In the genomic region with DNA sequence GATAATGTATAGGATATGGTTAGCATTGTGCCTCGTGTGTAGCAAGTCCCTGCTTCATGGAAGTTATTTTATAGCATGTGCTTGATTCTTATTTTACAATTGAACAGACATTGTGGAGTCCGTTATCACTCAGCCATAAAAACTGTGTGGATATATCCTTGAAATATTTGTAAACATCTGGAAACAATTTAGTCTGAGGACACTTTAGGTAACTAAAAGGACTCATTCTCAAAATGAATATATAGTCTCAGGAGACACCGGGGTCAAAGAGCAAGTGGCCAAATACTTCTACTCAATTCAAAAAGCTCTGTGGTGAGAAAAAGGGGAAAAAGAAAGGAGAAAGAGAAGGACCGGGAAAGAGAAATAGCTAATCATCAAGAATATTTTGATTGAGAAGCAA, we compare ENCODE assay signal across 16 cellular contexts. TPM values are rescaled to one million over a fixed set of nuclear protein-coding genes. Genes with fewer than 3 reads are reported as not detected.
DNase-seq lines count a peak whose midpoint lies in the region; ATAC-seq, FAIRE-seq and TF ChIP-seq lines count a peak whose summit lies in the region.
"Had no signal": no experiment of that assay in that cellular context is flagged by ENCODE, and none has a peak within 500 bp of the region (broad histone marks: within the 10 kb centered on the region; RNA-seq: fewer than 3 reads in every experiment).

No MANE protein-coding gene starts in this region.

- H3K27ac Mint-ChIP-seq in HFFc6 = peak overlapping the region; percentile 73
- peak overlapping the region; percentile 38 to 77 (median 72) for H3K27ac Mint-ChIP-seq in nephron
- H3K27ac Mint-ChIP-seq in type B pancreatic cell = no peak overlapping the region
- H3K27ac Mint-ChIP-seq: B cell; CD4-positive, CD25-positive, alpha-beta regulatory T cell; H9 had no signal

- peak overlapping the region; percentile 59 for H3K4me3 Mint-ChIP-seq in HFFc6
- peak overlapping the region in 2 of 3 experiments; percentile 13 to 19 for H3K4me3 Mint-ChIP-seq in nephron
- H3K4me3 Mint-ChIP-seq in type B pancreatic cell = peak overlapping the region; percentile 32
- H3K4me3 Mint-ChIP-seq: B cell; CD4-positive, CD25-positive, alpha-beta regulatory T cell; H9 had no signal

- H3K9me3 Mint-ChIP-seq in HFFc6 (no peaks in the 10 kb centered on the region), nephron (no peaks in the 10 kb centered on the region), type B pancreatic cell (no peaks in the 10 kb centered on the region)
- H3K9me3 Mint-ChIP-seq: CD4-positive, CD25-positive, alpha-beta regulatory T cell; H9 had no signal

- H3K4me1 ChIP-seq in lower lobe of right lung = no peaks in the 10 kb centered on the region
- H3K4me1 ChIP-seq: SJSA1 had no signal

- H3K27me3 ChIP-seq in lower lobe of right lung (ENCODE audit: low read depth) = no peaks in the 10 kb centered on the region
- H3K27me3 ChIP-seq: SJSA1 had no signal

- no peak overlapping the region for H3K27ac ChIP-seq in lower lobe of right lung
- H3K27ac ChIP-seq: SJSA1 had no signal

- DNase-seq in HFFc6 (no peak), type B pancreatic cell (ENCODE audit: extremely low spot score, unreplicated experiment) (no peak), lower lobe of right lung (no peak), NCI-H2107 (lab: John Stamatoyannopoulos, UW) (no peak), Right ventricle myocardium superior (no peak)
- DNase-seq: Caco-2; CD4-positive, CD25-positive, alpha-beta regulatory T cell; H9; NCI-H187 treated with DMSO at 0.1 percent for 48 hours; NCI-H446; OCI-M1; RPMI8226 had no signal

- intact Hi-C loops in lower lobe of right lung (cut with DNase I) (no loop called here), Right ventricle myocardium superior (cut with DNase I) (no loop called here)

- no peak for TF ChIP-seq CTCF in HFFc6 (IDR thresholded peaks at IDR 0.05)
- no peak for TF ChIP-seq CTCF in nephron (IDR thresholded peaks at IDR 0.05; ENCODE audit: unreplicated experiment in 3 of 3)
- no peak for TF ChIP-seq CTCF in type B pancreatic cell (conservative IDR thresholded peaks at IDR 0.05)
- no peak for TF ChIP-seq CTCF in lower lobe of right lung (IDR thresholded peaks at IDR 0.05)

- H3K4me1 Mint-ChIP-seq in HFFc6 (ENCODE audit: low read depth) (peaks cover 94% of the 10 kb centered on the region), nephron (peaks cover 72% of the 10 kb centered on the region), type B pancreatic cell (ENCODE audit: unreplicated experiment) (peaks cover 66% of the 10 kb centered on the region)
- H3K4me1 Mint-ChIP-seq: B cell; CD4-positive, CD25-positive, alpha-beta regulatory T cell had no signal

- peaks cover 59% of the 10 kb centered on the region for H3K36me3 Mint-ChIP-seq in HFFc6 (ENCODE audit: low read depth)
- H3K36me3 Mint-ChIP-seq in nephron (ENCODE audit: low read depth) = no peaks in the 10 kb centered on the region
- H3K36me3 Mint-ChIP-seq in type B pancreatic cell = peaks cover 12% of the 10 kb centered on the region
- H3K36me3 Mint-ChIP-seq: CD4-positive, CD25-positive, alpha-beta regulatory T cell had no signal

- 0 out of 2 replicates have a peak, but pooled peaks cover 2% of the 10 kb centered on the region for H3K27me3 Mint-ChIP-seq in HFFc6 (ENCODE audit: insufficient read depth)
- no peaks in the 10 kb centered on the region for H3K27me3 Mint-ChIP-seq in nephron (ENCODE audit: low read depth)
- peaks cover 32% of the 10 kb centered on the region for H3K27me3 Mint-ChIP-seq in type B pancreatic cell

- peak; percentile 71 for FAIRE-seq in endometrium (lab: Jason Lieb, UNC)

- H3K36me3 ChIP-seq in lower lobe of right lung = no peaks in the 10 kb centered on the region
- H3K36me3 ChIP-seq: SJSA1 had no signal

- no peaks in the 10 kb centered on the region for H3K9me3 ChIP-seq in lower lobe of right lung
- H3K9me3 ChIP-seq: Caco-2, SJSA1 had no signal

- H3K4me3 ChIP-seq in lower lobe of right lung = no peak overlapping the region
- H3K4me3 ChIP-seq: SJSA1 had no signal

- ATAC-seq in lower lobe of right lung = no peak
- no peak for ATAC-seq in Right ventricle myocardium superior (ENCODE audit: poor library complexity)

RNA-seq across cellular contexts. Expression of a gene that starts 23.7 kb away (rescaled TPM):
- total RNA-seq in HFFc6 (2021; fragmentation: NEBNext Ultra II Directional; extraction: Animal tissue kit (Norgen Biotek cat#: 25700)) = 100 to 1,000 TPM; 151 to 310 (median 270) TPM
- 1.7 and 142 TPM in 2 replicates for total RNA-seq in type B pancreatic cell (ENCODE audit: low replicate concordance)
- 30.1 TPM for total RNA-seq in lower lobe of right lung
- 35.8 TPM for total RNA-seq in Right ventricle myocardium superior
- total RNA-seq: B cell; Caco-2; CD4-positive, CD25-positive, alpha-beta regulatory T cell; H9 had no signal
